13 cellular contexts compared by ENCODE assay signal in genomic region chr2:2577366-2577765, GRCh38.
DNase-seq lines count a peak whose midpoint lies in the region; ATAC-seq and TF ChIP-seq lines count a peak whose summit lies in the region.
"Had no signal": no experiment of that assay in that cellular context is flagged by ENCODE, and none has a peak within 500 bp of the region (broad histone marks: within the 10 kb centered on the region; RNA-seq: fewer than 3 reads in every experiment).

No MANE protein-coding gene starts in this region.

- no TSS peak for BruUV-seq in MCF 10A (replicated peaks; lab: Mats Ljungman, UMichigan)

- CTCF ChIA-PET in MCF 10A (lab: Yijun Ruan, JAX), result no interaction called here

- no peaks in the 10 kb centered on the region for H3K27me3 Mint-ChIP-seq in MCF 10A (ENCODE audit: insufficient read depth, unreplicated experiment)
- H3K27me3 Mint-ChIP-seq: natural killer cell treated with Interleukin-12 subunit alpha and Interleukin-12 subunit beta and Interleukin-15 and Interleukin-18, amount 100 ng/mL, for 72 hours had no signal

- no peaks in the 10 kb centered on the region for H3K4me1 ChIP-seq in colonic mucosa
- H3K4me1 ChIP-seq: uterus had no signal

- no peaks in the 10 kb centered on the region for H3K36me3 ChIP-seq in colonic mucosa
- H3K36me3 ChIP-seq: uterus had no signal

- no peak for TF ChIP-seq CTCF in GM20000 (IDR thresholded peaks at IDR 0.05; ENCODE audit: extremely low read depth, missing control alignments)
- no peak for TF ChIP-seq CTCF in MCF 10A (IDR thresholded peaks at IDR 0.05; ENCODE audit: unreplicated experiment)
- no peak for TF ChIP-seq CTCF in colonic mucosa (IDR thresholded peaks at IDR 0.05)

- no peak overlapping the region for H3K27ac Mint-ChIP-seq in activated naive CD4-positive, alpha-beta T cell treated with anti-CD3 and anti-CD28 coated beads, Interleukin-2, amount 50 U/mL, for 72 hours
- no peak overlapping the region for H3K27ac Mint-ChIP-seq in MCF 10A (ENCODE audit: low read depth, unreplicated experiment)
- H3K27ac Mint-ChIP-seq: immature natural killer cell; natural killer cell treated with Interleukin-12 subunit alpha and Interleukin-12 subunit beta and Interleukin-15 and Interleukin-18, amount 100 ng/mL, for 72 hours had no signal

- no peak overlapping the region for H3K4me3 Mint-ChIP-seq in MCF 10A (ENCODE audit: unreplicated experiment)
- H3K4me3 Mint-ChIP-seq: immature natural killer cell; natural killer cell treated with Interleukin-12 subunit alpha and Interleukin-12 subunit beta and Interleukin-15 and Interleukin-18, amount 100 ng/mL, for 72 hours had no signal

- peak overlapping the region; percentile 82 for H3K27ac ChIP-seq in caudate nucleus (ENCODE audit: low read depth, low read length)
- no peak overlapping the region for H3K27ac ChIP-seq in colonic mucosa
- H3K27ac ChIP-seq: KMS-11, uterus had no signal

- DNase-seq in DMS 273 (lab: John Stamatoyannopoulos, UW; ENCODE audit: unreplicated experiment) (peak; percentile 84), NCI-H2227 treated with DMSO at 0.1 percent for 48 hours (lab: John Stamatoyannopoulos, UW) (peak; percentile 47), caudate nucleus (lab: John Stamatoyannopoulos, UW) (peak in 59 of 61 donors; percentile 10 to 90 (median 74)), nucleus accumbens (lab: John Stamatoyannopoulos, UW) (peak in 54 of 56 donors; percentile 14 to 91 (median 79)), GM20000 (ENCODE audit: low spot score) (no peak), MCF 10A (ENCODE audit: unreplicated experiment) (no peak), colonic mucosa (no peak)
- no peak for DNase-seq in activated naive CD4-positive, alpha-beta T cell treated with anti-CD3 and anti-CD28 coated beads, Interleukin-2, amount 50 U/mL, for 72 hours (ENCODE audit: low spot score in 2 of 2)
- DNase-seq: activated CD4-positive, alpha-beta T cell treated with anti-CD3 and anti-CD28 coated beads for 4 hours; immature natural killer cell; uterus had no signal

- no peak overlapping the region for H3K9ac ChIP-seq in colonic mucosa (ENCODE audit: low read depth in 2 of 2, low read length in 2 of 2)
- H3K9ac ChIP-seq: KMS-11 had no signal

- POLR2A ChIA-PET in MCF 10A (lab: Yijun Ruan, JAX), result no interaction called here

- no peaks in the 10 kb centered on the region for H3K27me3 ChIP-seq in colonic mucosa
- H3K27me3 ChIP-seq: uterus had no signal

- no peaks in the 10 kb centered on the region for H3K9me3 Mint-ChIP-seq in activated naive CD4-positive, alpha-beta T cell treated with anti-CD3 and anti-CD28 coated beads, Interleukin-2, amount 50 U/mL, for 72 hours
- peaks cover 12% of the 10 kb centered on the region for H3K9me3 Mint-ChIP-seq in MCF 10A (ENCODE audit: unreplicated experiment)
- H3K9me3 Mint-ChIP-seq: immature natural killer cell; natural killer cell treated with Interleukin-12 subunit alpha and Interleukin-12 subunit beta and Interleukin-15 and Interleukin-18, amount 100 ng/mL, for 72 hours had no signal

- H3K9me3 ChIP-seq in colonic mucosa, result no peaks in the 10 kb centered on the region
- H3K9me3 ChIP-seq: uterus had no signal

- intact Hi-C loops in MCF 10A (cut with micrococcal nuclease), result no loop called here
- intact Hi-C loops in colonic mucosa (cut with DNase I), result no loop called here

- ATAC-seq in activated naive CD4-positive, alpha-beta T cell treated with anti-CD3 and anti-CD28 coated beads, Interleukin-2, amount 50 U/mL, for 72 hours, result no peak
- ATAC-seq: natural killer cell treated with Interleukin-12 subunit alpha and Interleukin-12 subunit beta and Interleukin-15 and Interleukin-18, amount 100 ng/mL, for 72 hours had no signal

- no peaks in the 10 kb centered on the region for H3K36me3 Mint-ChIP-seq in activated naive CD4-positive, alpha-beta T cell treated with anti-CD3 and anti-CD28 coated beads, Interleukin-2, amount 50 U/mL, for 72 hours
- no peaks in the 10 kb centered on the region for H3K36me3 Mint-ChIP-seq in MCF 10A (ENCODE audit: insufficient read depth, unreplicated experiment)
- H3K36me3 Mint-ChIP-seq: immature natural killer cell; natural killer cell treated with Interleukin-12 subunit alpha and Interleukin-12 subunit beta and Interleukin-15 and Interleukin-18, amount 100 ng/mL, for 72 hours had no signal

- H3K4me1 Mint-ChIP-seq in MCF 10A (ENCODE audit: insufficient read depth, unreplicated experiment), result no peaks in the 10 kb centered on the region
- H3K4me1 Mint-ChIP-seq: immature natural killer cell had no signal

- no peak overlapping the region for H3K4me3 ChIP-seq in colonic mucosa
- H3K4me3 ChIP-seq: uterus had no signal

Comparison
In these comparisons a context has a peak if more than half of its experiments do, and no peak if none do; other contexts are left out.
1. DNase-seq: peak in DMS 273 (single experiment), NCI-H2227 treated with DMSO at 0.1 percent for 48 hours (single experiment), caudate nucleus (59 of 61) and nucleus accumbens (54 of 56); none in activated naive CD4-positive, alpha-beta T cell treated with anti-CD3 and anti-CD28 coated beads, Interleukin-2, amount 50 U/mL, for 72 hours (0 of 2), GM20000 (single experiment), MCF 10A (single experiment) and colonic mucosa (single experiment).